In genomic region chr2:33134086-33134763, GRCh38 we compare ENCODE assay signal across 8 cellular contexts.
DNase-seq lines count a peak whose midpoint lies in the region; ATAC-seq and TF ChIP-seq lines count a peak whose summit lies in the region.

No MANE protein-coding gene starts in this region.

- RAD21 ChIA-PET in HCT116 (lab: Charles Lee; ENCODE audit: low non-redundant PET in 1 of 2, low total read pairs in 2 of 2, uncharacterized antibody in 2 of 2, unreplicated experiment in 2 of 2), result no interaction called here

- H3K9me3 ChIP-seq in HCT116 (ENCODE audit: control insufficient read depth in 1 of 2, insufficient read depth in 1 of 2, low read depth in 1 of 2, low read length in 2 of 2) (no peaks in the 10 kb centered on the region), SK-N-SH (no peaks in the 10 kb centered on the region)

- H2AFZ ChIP-seq in HCT116 (ENCODE audit: low read depth, low read length, poor library complexity, severe bottlenecking), result no peak overlapping the region
- no peak overlapping the region for H2AFZ ChIP-seq in SK-N-SH (ENCODE audit: low read depth)

- H3K9me2 ChIP-seq in HCT116 (ENCODE audit: insufficient read depth) (no peaks in the 10 kb centered on the region), SK-N-SH (no peaks in the 10 kb centered on the region)

- DNase-seq in HCT116 (ENCODE audit: low read depth, low spot score) (peak; percentile 59), SK-N-SH (no peak), globus pallidus (ENCODE audit: low spot score) (peak; percentile 73), pulmonary artery endothelial cell (ENCODE audit: low read depth, low spot score) (peak; percentile 29), HEK293T (ENCODE audit: extremely low spot score) (no peak)
- no peak for DNase-seq in activated CD4-positive, alpha-beta T cell treated with anti-CD3 and anti-CD28 coated beads, Interleukin-2, amount 50 U/mL, for 48 hours

- no peak for TF ChIP-seq POLR2A in HCT116 (IDR thresholded peaks at IDR 0.05; ENCODE audit: borderline replicate concordance, extremely low read depth, insufficient read depth, insufficient read length)

- H3K79me2 ChIP-seq in HCT116 (ENCODE audit: insufficient read depth, low read length), result no peaks in the 10 kb centered on the region
- peaks cover 50% of the 10 kb centered on the region for H3K79me2 ChIP-seq in SK-N-SH (ENCODE audit: insufficient read depth)

- TF ChIP-seq RAD21 in HCT116 (IDR thresholded peaks at IDR 0.05; ENCODE audit: low read depth), result 0 out of 2 replicates have a peak, but pooled peaks have one; percentile 3
- no peak for TF ChIP-seq RAD21 in SK-N-SH (IDR thresholded peaks at IDR 0.05; ENCODE audit: low read length)

- CTCF ChIA-PET in HCT116 (lab: Charles Lee) (no interaction called here), SK-N-SH (lab: Yijun Ruan, JAX) (interaction anchor here (1.5 kb wide), 1 partner anchor 11 kb away, joined by 4 read pairs; no protein-coding TSS in a partner anchor), HEK293T (lab: Yijun Ruan, JAX) (no interaction called here)

- H3K36me3 ChIP-seq in HCT116 (ENCODE audit: control insufficient read depth in 1 of 2, insufficient read depth in 2 of 2, low read length in 2 of 2), result no peaks in the 10 kb centered on the region
- peaks cover 0 to 14% of the 10 kb centered on the region in 2 experiments for H3K36me3 ChIP-seq in SK-N-SH (replicated peaks in 1 of 2; ENCODE audit: control insufficient read depth in 1 of 2, insufficient read depth in 2 of 2, low read length in 1 of 2)

- H3K4me1 ChIP-seq in HCT116 (ENCODE audit: control insufficient read depth in 1 of 2, insufficient read depth in 2 of 2, low read length in 2 of 2), result peaks cover 11 to 14% of the 10 kb centered on the region in 2 experiments
- H3K4me1 ChIP-seq in SK-N-SH (ENCODE audit: control insufficient read depth in 1 of 2, insufficient read depth in 2 of 2, low read depth in 1 of 2, low read length in 1 of 2), result peaks cover 2 to 32% of the 10 kb centered on the region in 2 experiments

- POLR2A ChIA-PET in HCT116 (lab: Charles Lee) (no interaction called here), SK-N-SH (lab: Yijun Ruan, JAX) (no interaction called here), HEK293T (lab: Yijun Ruan, JAX) (no interaction called here)

- WGBS in SK-N-SH (ENCODE audit: low lambda C conversion rate), result 5% methylated on average over 14 of the region's 14 CpGs

- no TSS peak for BruUV-seq in HCT116 (replicated peaks; lab: Mats Ljungman, UMichigan)

- peak; percentile 37 to 94; a peak in 2 of 4 replicates for TF ChIP-seq EP300 in SK-N-SH (IDR thresholded peaks at IDR 0.05; ENCODE audit: borderline replicate concordance in 1 of 2, low read depth in 1 of 2, low read length in 1 of 2)

- H3K9ac ChIP-seq in HCT116 (ENCODE audit: low read length), result no peak overlapping the region
- H3K9ac ChIP-seq in SK-N-SH, result peak overlapping the region; percentile 77

- intact Hi-C loops in HCT116 (cut with micrococcal nuclease), result no loop called here

- peaks cover 54% of the 10 kb centered on the region for H3F3A ChIP-seq in SK-N-SH (replicated peaks; ENCODE audit: insufficient read depth)

- TF ChIP-seq CTCF in HCT116 (IDR thresholded peaks at IDR 0.05 in 2 of 3, conservative IDR thresholded peaks at IDR 0.05 in 1 of 3; ENCODE audit: borderline replicate concordance in 1 of 3, insufficient read depth in 1 of 3, low read depth in 2 of 3, low read length in 2 of 3) (no peak), SK-N-SH (IDR thresholded peaks at IDR 0.05) (peak; percentile 54)

- no peaks in the 10 kb centered on the region for H4K20me1 ChIP-seq in HCT116 (ENCODE audit: insufficient read depth)
- no peaks in the 10 kb centered on the region for H4K20me1 ChIP-seq in SK-N-SH (ENCODE audit: insufficient read depth)

- H3K4me2 ChIP-seq in HCT116 (ENCODE audit: low read length) (peak overlapping the region; percentile 62), SK-N-SH (peak overlapping the region; percentile 74)

- peak; percentile 88 for ATAC-seq in HCT116
- no peak for ATAC-seq in GM18502 (IDR thresholded peaks at IDR 0.05; ENCODE audit: poor library complexity, unreplicated experiment)
- no peak for ATAC-seq in GM19395 (IDR thresholded peaks at IDR 0.05; ENCODE audit: unreplicated experiment)

- H3K4me3 ChIP-seq in HCT116 (replicated peaks in 1 of 2; ENCODE audit: low read depth in 1 of 2, low read length in 2 of 2) (peak overlapping the region in 1 of 2 experiments; percentile 21; a peak in 1 of 4 replicates), SK-N-SH (ENCODE audit: low read depth in 2 of 2, low read length in 1 of 2) (peak overlapping the region; percentile 68 to 72; a peak in 3 of 4 replicates)

- H3K27me3 ChIP-seq in HCT116 (ENCODE audit: insufficient read depth, low read length) (peaks cover 41% of the 10 kb centered on the region), SK-N-SH (ENCODE audit: insufficient read depth) (no peaks in the 10 kb centered on the region)

- no peak overlapping the region for H3K27ac ChIP-seq in HCT116 (ENCODE audit: low read depth, low read length)
- H3K27ac ChIP-seq in SK-N-SH (ENCODE audit: low read depth in 2 of 2, low read length in 1 of 2), result peak overlapping the region; percentile 77 to 86; a peak in 3 of 4 replicates

TF ChIP-seq in HCT116, 20 proteins besides CTCF, POLR2A, EP300 and RAD21 (continues in another document):
- TF ChIP-seq, protein P1, sequence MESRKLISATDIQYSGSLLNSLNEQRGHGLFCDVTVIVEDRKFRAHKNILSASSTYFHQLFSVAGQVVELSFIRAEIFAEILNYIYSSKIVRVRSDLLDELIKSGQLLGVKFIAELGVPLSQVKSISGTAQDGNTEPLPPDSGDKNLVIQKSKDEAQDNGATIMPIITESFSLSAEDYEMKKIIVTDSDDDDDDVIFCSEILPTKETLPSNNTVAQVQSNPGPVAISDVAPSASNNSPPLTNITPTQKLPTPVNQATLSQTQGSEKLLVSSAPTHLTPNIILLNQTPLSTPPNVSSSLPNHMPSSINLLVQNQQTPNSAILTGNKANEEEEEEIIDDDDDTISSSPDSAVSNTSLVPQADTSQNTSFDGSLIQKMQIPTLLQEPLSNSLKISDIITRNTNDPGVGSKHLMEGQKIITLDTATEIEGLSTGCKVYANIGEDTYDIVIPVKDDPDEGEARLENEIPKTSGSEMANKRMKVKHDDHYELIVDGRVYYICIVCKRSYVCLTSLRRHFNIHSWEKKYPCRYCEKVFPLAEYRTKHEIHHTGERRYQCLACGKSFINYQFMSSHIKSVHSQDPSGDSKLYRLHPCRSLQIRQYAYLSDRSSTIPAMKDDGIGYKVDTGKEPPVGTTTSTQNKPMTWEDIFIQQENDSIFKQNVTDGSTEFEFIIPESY (IDR thresholded peaks at IDR 0.05; ENCODE audit: extremely low read depth, insufficient replicate concordance, low read length), result no peak
- TF ChIP-seq CEBPB (IDR thresholded peaks at IDR 0.05; ENCODE audit: low read depth) (peak; percentile 52; the same call in 1 of the 2 replicates), SRF (IDR thresholded peaks at IDR 0.05; ENCODE audit: low read depth) (no peak), ZFX (IDR thresholded peaks at IDR 0.05) (no peak), EZH2 (IDR thresholded peaks at IDR 0.05) (no peak), POLR2AphosphoS5 (IDR thresholded peaks at IDR 0.05; ENCODE audit: low read depth, low read length) (no peak)

TF ChIP-seq in SK-N-SH, 30 proteins besides CTCF, POLR2A, EP300 and RAD21 (continues in another document):
- TF ChIP-seq RCOR1 (IDR thresholded peaks at IDR 0.05; ENCODE audit: low read length), result no peak
- TF ChIP-seq MXI1 (IDR thresholded peaks at IDR 0.05; ENCODE audit: low read depth, low read length), result no peak; the same call in 1 of the 2 replicates
- TF ChIP-seq ELF1 (IDR thresholded peaks at IDR 0.05), result 0 out of 2 replicates have a peak, but pooled peaks have one; percentile 39
- peak; percentile 98 for TF ChIP-seq SIN3A (IDR thresholded peaks at IDR 0.05; ENCODE audit: borderline replicate concordance, low read depth, low read length)
- TF ChIP-seq, protein P2, sequence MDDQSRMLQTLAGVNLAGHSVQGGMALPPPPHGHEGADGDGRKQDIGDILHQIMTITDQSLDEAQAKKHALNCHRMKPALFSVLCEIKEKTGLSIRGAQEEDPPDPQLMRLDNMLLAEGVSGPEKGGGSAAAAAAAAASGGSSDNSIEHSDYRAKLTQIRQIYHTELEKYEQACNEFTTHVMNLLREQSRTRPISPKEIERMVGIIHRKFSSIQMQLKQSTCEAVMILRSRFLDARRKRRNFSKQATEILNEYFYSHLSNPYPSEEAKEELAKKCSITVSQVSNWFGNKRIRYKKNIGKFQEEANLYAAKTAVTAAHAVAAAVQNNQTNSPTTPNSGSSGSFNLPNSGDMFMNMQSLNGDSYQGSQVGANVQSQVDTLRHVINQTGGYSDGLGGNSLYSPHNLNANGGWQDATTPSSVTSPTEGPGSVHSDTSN (IDR thresholded peaks at IDR 0.05), result peak; percentile 96
- peak; percentile 91; the same call in 1 of the 2 replicates for TF ChIP-seq FOXM1 (IDR thresholded peaks at IDR 0.05; ENCODE audit: low read depth)
- peak; percentile 91 for TF ChIP-seq MAX (IDR thresholded peaks at IDR 0.05; ENCODE audit: low read depth)

TF ChIP-seq in HEK293T, 16 proteins besides CTCF, POLR2A, EP300 and RAD21:
- TF ChIP-seq FOXM1 (IDR thresholded peaks at IDR 0.05; ENCODE audit: borderline replicate concordance) (no peak), PKNOX1 (IDR thresholded peaks at IDR 0.05) (no peak), FOXK2 (IDR thresholded peaks at IDR 0.05) (no peak), SP1 (IDR thresholded peaks at IDR 0.05) (no peak), ZNF384 (IDR thresholded peaks at IDR 0.05) (no peak), HDGF (IDR thresholded peaks at IDR 0.05; ENCODE audit: borderline replicate concordance) (no peak)
TF ChIP-seq in HEK293T: peak in this region for 0.

Comparison
In these comparisons a context has a peak if more than half of its experiments do, and no peak if none do; other contexts are left out.
1. DNase-seq: peak in HCT116 (single experiment), globus pallidus (single experiment) and pulmonary artery endothelial cell (single experiment); none in SK-N-SH (single experiment), activated CD4-positive, alpha-beta T cell treated with anti-CD3 and anti-CD28 coated beads, Interleukin-2, amount 50 U/mL, for 48 hours (0 of 2) and HEK293T (single experiment).
2. Of the 11 proteins assayed by ChIP-seq in both SK-N-SH and HCT116: peak only in SK-N-SH: CTCF, ELF1, JUND, MAX, POLR2AphosphoS5, REST and 1 more; only in HCT116: RAD21; in both: SIN3A; in neither: 2.